8 cellular contexts compared by ENCODE assay signal in the genomic region with DNA sequence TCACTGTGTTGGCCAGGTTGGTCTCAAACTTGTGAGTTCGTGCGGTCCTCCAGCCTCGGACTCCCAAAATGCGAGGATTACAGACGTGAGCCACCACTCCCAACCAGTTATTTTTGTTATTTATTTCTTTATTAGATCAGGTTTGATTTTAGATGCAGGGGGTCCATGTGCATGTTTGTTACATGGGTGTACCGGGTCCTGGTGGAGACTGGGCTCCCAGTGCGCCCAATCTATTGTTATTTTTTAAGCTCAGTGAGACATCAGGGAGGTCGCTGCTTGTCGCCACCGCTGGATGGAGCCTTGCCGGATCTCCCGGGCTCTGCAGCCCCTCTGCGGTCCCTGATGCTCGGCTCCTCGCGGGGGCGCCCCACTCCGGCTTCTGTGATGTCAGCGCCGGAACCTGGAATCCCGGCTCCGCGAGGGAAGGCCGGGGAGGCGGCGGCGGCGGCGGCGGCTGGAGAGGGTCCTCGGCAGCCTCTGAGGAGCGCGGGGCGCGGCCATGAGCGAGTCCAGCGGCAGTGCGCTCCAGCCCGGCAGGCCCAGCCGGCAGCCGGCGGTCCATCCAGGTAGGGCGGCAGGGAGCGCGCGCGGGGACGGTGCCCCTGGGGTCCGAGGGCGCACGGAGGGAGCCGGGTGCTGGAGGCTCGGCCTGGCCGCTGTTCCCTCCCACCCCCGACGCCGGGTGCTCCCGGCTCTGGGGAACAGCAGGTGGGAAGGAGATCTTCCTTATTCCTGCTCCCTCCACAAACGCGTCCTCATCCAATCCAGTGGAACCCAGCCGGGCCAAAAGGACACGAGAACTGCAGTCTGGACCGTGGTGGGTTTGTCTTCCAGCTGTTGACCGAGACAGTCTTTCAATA. TPM values are rescaled to one million over a fixed set of nuclear protein-coding genes. Genes with fewer than 3 reads are reported as not detected.
DNase-seq lines count a peak whose midpoint lies in the region; ATAC-seq and TF ChIP-seq lines count a peak whose summit lies in the region.

TMC7 (plus strand) TSS at position 370 of the 860 bp plus-strand sequence; CDS start at position 500, 130 bp downstream.

- peak; percentile 94 for ATAC-seq in lung (ENCODE audit: insufficient read depth, low FRiP score)
- ATAC-seq in stimulated activated effector memory CD8-positive, alpha-beta T cell treated with anti-CD3 and anti-CD28 coated beads, Interleukin-12 subunit alpha, Interleukin-12 subunit beta, amount 100 ng/mL, for 72 hours = peak; percentile 40
- ATAC-seq in HG03354 (IDR thresholded peaks at IDR 0.05; ENCODE audit: poor library complexity, severe bottlenecking, unreplicated experiment) = no peak
- ATAC-seq in HG03139 (IDR thresholded peaks at IDR 0.05; ENCODE audit: unreplicated experiment) = no peak

- no peaks in the 10 kb centered on the region for H3K36me3 ChIP-seq in lung (ENCODE audit: control insufficient read depth in 2 of 2, insufficient read depth in 2 of 2, low read length in 2 of 2)

- 7 to 9% methylated on average over 57 to 64 of the region's 64 CpGs for WGBS in lung, 2 donors

- peak within 1 kb of the TSS; percentile 43 for H3K4me3 ChIP-seq in lung

- DNase-seq in NCI-H1694 (lab: John Stamatoyannopoulos, UW) = peak; percentile 73
- DNase-seq in T-helper 2 cell treated with Interferon-gamma antibody and Interleukin-4, amounts not matched to agents 5 μg/mL and 100 μg/mL, for 36 hours (ENCODE audit: low spot score) = no peak
- DNase-seq in endothelial cell (ENCODE audit: low spot score) = peak; percentile 98
- DNase-seq in lung (ENCODE audit: low spot score) = peak; percentile 88
- DNase-seq in stimulated activated effector memory CD8-positive, alpha-beta T cell treated with anti-CD3 and anti-CD28 coated beads, Interleukin-12 subunit alpha, Interleukin-12 subunit beta, amount 100 ng/mL, for 72 hours (ENCODE audit: low spot score in 2 of 2) = no peak

- H3K4me1 ChIP-seq in lung (ENCODE audit: control insufficient read depth in 2 of 2, insufficient read depth in 2 of 2, low read length in 2 of 2) = peaks cover 0 to 4% of the 10 kb centered on the region in 2 donors

- no peaks in the 10 kb centered on the region for H3K36me3 Mint-ChIP-seq in T-helper 2 cell treated with Interferon-gamma antibody and Interleukin-4, amounts not matched to agents 5 μg/mL and 100 μg/mL, for 36 hours (ENCODE audit: low read depth)
- no peaks in the 10 kb centered on the region for H3K36me3 Mint-ChIP-seq in endothelial cell (ENCODE audit: low read depth, unreplicated experiment)
- no peaks in the 10 kb centered on the region for H3K36me3 Mint-ChIP-seq in stimulated activated effector memory CD8-positive, alpha-beta T cell treated with anti-CD3 and anti-CD28 coated beads, Interleukin-12 subunit alpha, Interleukin-12 subunit beta, amount 100 ng/mL, for 72 hours

- peak within 1 kb of the TSS in 1 of 2 donors; percentile 76 for H3K27ac ChIP-seq in lung (ENCODE audit: low read depth in 1 of 2, low read length in 1 of 2)

- peak within 1 kb of the TSS; percentile 44 for H3K4me3 Mint-ChIP-seq in T-helper 2 cell treated with Interferon-gamma antibody and Interleukin-4, amounts not matched to agents 5 μg/mL and 100 μg/mL, for 36 hours
- peak within 1 kb of the TSS; percentile 90 for H3K4me3 Mint-ChIP-seq in endothelial cell (ENCODE audit: unreplicated experiment)
- no peak within 1 kb of the TSS for H3K4me3 Mint-ChIP-seq in stimulated activated effector memory CD8-positive, alpha-beta T cell treated with anti-CD3 and anti-CD28 coated beads, Interleukin-12 subunit alpha, Interleukin-12 subunit beta, amount 100 ng/mL, for 72 hours

- H3K9me3 Mint-ChIP-seq in T-helper 2 cell treated with Interferon-gamma antibody and Interleukin-4, amounts not matched to agents 5 μg/mL and 100 μg/mL, for 36 hours = no peaks in the 10 kb centered on the region
- no peaks in the 10 kb centered on the region for H3K9me3 Mint-ChIP-seq in endothelial cell (ENCODE audit: unreplicated experiment)
- H3K9me3 Mint-ChIP-seq in stimulated activated effector memory CD8-positive, alpha-beta T cell treated with anti-CD3 and anti-CD28 coated beads, Interleukin-12 subunit alpha, Interleukin-12 subunit beta, amount 100 ng/mL, for 72 hours = no peaks in the 10 kb centered on the region

- TF ChIP-seq CTCF in GM12874 (IDR thresholded peaks at IDR 0.05; ENCODE audit: insufficient read depth, low read depth, low read length) (peak; percentile 47), endothelial cell (IDR thresholded peaks at IDR 0.05; ENCODE audit: unreplicated experiment) (no peak), lung (IDR thresholded peaks at IDR 0.05; ENCODE audit: control extremely low read depth, extremely low read depth) (peak; percentile 76)

- H3K4me1 Mint-ChIP-seq in T-helper 2 cell treated with Interferon-gamma antibody and Interleukin-4, amounts not matched to agents 5 μg/mL and 100 μg/mL, for 36 hours (ENCODE audit: low read depth) = peaks cover 2% of the 10 kb centered on the region
- H3K4me1 Mint-ChIP-seq in endothelial cell (ENCODE audit: unreplicated experiment) = peaks cover 6% of the 10 kb centered on the region
- H3K4me1 Mint-ChIP-seq in stimulated activated effector memory CD8-positive, alpha-beta T cell treated with anti-CD3 and anti-CD28 coated beads, Interleukin-12 subunit alpha, Interleukin-12 subunit beta, amount 100 ng/mL, for 72 hours = no peaks in the 10 kb centered on the region

- no peaks in the 10 kb centered on the region for H3K27me3 ChIP-seq in lung (ENCODE audit: control insufficient read depth, insufficient read depth)

- peaks cover 42% of the 10 kb centered on the region for H3K27me3 Mint-ChIP-seq in T-helper 2 cell treated with Interferon-gamma antibody and Interleukin-4, amounts not matched to agents 5 μg/mL and 100 μg/mL, for 36 hours (ENCODE audit: low read depth)
- H3K27me3 Mint-ChIP-seq in endothelial cell (ENCODE audit: unreplicated experiment) = peaks cover 1% of the 10 kb centered on the region

- H3K27ac Mint-ChIP-seq in T-helper 2 cell treated with Interferon-gamma antibody and Interleukin-4, amounts not matched to agents 5 μg/mL and 100 μg/mL, for 36 hours = no peak within 1 kb of the TSS
- peak within 1 kb of the TSS; percentile 61 for H3K27ac Mint-ChIP-seq in endothelial cell (ENCODE audit: unreplicated experiment)
- H3K27ac Mint-ChIP-seq in stimulated activated effector memory CD8-positive, alpha-beta T cell treated with anti-CD3 and anti-CD28 coated beads, Interleukin-12 subunit alpha, Interleukin-12 subunit beta, amount 100 ng/mL, for 72 hours = no peak within 1 kb of the TSS

- no peaks in the 10 kb centered on the region for H3K9me3 ChIP-seq in lung (ENCODE audit: control insufficient read depth in 2 of 2, insufficient read depth in 1 of 2, low read length in 1 of 2)

RNA-seq across cellular contexts. Expression of gene TMC7, which starts in this region (rescaled TPM):
- total RNA-seq in endothelial cell (ENCODE audit: unreplicated experiment) (16.9 TPM), lung (1 to 10 TPM; 3.3 to 7.0 TPM)
- 1 to 10 TPM; 1.5 to 2.7 TPM for polyA plus RNA-seq in lung

Comparison
In these comparisons a context has a peak if more than half of its experiments do, and no peak if none do; other contexts are left out.
1. DNase-seq: peak in NCI-H1694 (single experiment), endothelial cell (single experiment) and lung (single experiment); none in T-helper 2 cell treated with Interferon-gamma antibody and Interleukin-4, amounts not matched to agents 5 μg/mL and 100 μg/mL, for 36 hours (single experiment) and stimulated activated effector memory CD8-positive, alpha-beta T cell treated with anti-CD3 and anti-CD28 coated beads, Interleukin-12 subunit alpha, Interleukin-12 subunit beta, amount 100 ng/mL, for 72 hours (0 of 2).
2. ATAC-seq: peak in lung (single experiment) and stimulated activated effector memory CD8-positive, alpha-beta T cell treated with anti-CD3 and anti-CD28 coated beads, Interleukin-12 subunit alpha, Interleukin-12 subunit beta, amount 100 ng/mL, for 72 hours (single experiment); none in HG03354 (single experiment) and HG03139 (single experiment).